Comparison of ENCODE assay signal across 12 cellular contexts in the genomic region with DNA sequence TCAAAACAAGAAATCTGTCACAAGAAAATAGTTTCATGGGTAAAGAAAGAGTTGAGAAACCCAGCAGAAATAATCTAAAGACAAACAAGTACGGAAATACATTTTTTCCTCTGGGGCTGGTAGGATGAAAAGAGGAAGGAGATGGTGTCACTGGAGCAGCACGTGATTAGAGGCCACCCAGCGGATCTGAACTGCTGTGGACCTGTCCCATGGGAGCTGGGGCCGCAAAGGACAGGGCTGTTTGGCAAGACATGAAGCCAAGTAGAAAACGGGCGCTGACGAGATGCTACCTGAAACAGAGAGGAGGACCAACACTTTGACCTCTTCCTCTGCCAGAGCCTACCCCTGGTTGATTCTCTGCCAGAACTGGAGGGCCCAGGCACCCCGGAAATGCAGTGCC.
"Had no signal": no experiment of that assay in that cellular context is flagged by ENCODE, and none has a peak within 500 bp of the region (broad histone marks: within the 10 kb centered on the region; RNA-seq: fewer than 3 reads in every experiment).

No MANE protein-coding gene starts in this region.

- ATAC-seq: activated CD4-positive, alpha-beta T cell treated with anti-CD3 and anti-CD28 coated beads for 36 hours; activated CD8-positive, alpha-beta T cell treated with anti-CD3 and anti-CD28 coated beads, Interleukin-2, amount 10 ng/mL, durations not matched to agents 7 days and 5 days; esophagus mucosa; stimulated activated memory B cell treated with anti-CD40 and anti-IgM and Interleukin-4, amounts not matched to agents 10 μg/mL and 1 μg/mL and 100 μg/mL, for 72 hours had no signal

- H3K36me3 ChIP-seq: tibial nerve, WERI-Rb-1 had no signal

- H3K27ac Mint-ChIP-seq: activated CD4-positive, alpha-beta T cell treated with anti-CD3 and anti-CD28 coated beads for 36 hours; activated CD8-positive, alpha-beta T cell treated with anti-CD3 and anti-CD28 coated beads, Interleukin-2, amount 10 ng/mL, durations not matched to agents 7 days and 5 days; activated naive CD4-positive, alpha-beta T cell treated with anti-CD3 and anti-CD28 coated beads for 36 hours; stimulated activated memory B cell treated with anti-CD40 and anti-IgM and Interleukin-4, amounts not matched to agents 10 μg/mL and 1 μg/mL and 100 μg/mL, for 72 hours had no signal

- H3K4me3 ChIP-seq: smooth muscle cell, tibial nerve had no signal

- DNase-seq: activated CD4-positive, alpha-beta T cell treated with anti-CD3 and anti-CD28 coated beads for 36 hours; activated CD8-positive, alpha-beta memory T cell treated with anti-CD3 and anti-CD28 coated beads, Interleukin-2, amount 50 U/mL, for 48 hours; activated CD8-positive, alpha-beta T cell treated with anti-CD3 and anti-CD28 coated beads, Interleukin-2, amount 10 ng/mL, durations not matched to agents 7 days and 5 days; activated naive CD4-positive, alpha-beta T cell treated with anti-CD3 and anti-CD28 coated beads for 36 hours; islet precursor cell; T-helper 9 cell; WERI-Rb-1 had no signal

- H3K9ac ChIP-seq: parathyroid adenoma had no signal

- H3K4me2 ChIP-seq: smooth muscle cell had no signal

- H3K27me3 Mint-ChIP-seq: stimulated activated memory B cell treated with anti-CD40 and anti-IgM and Interleukin-4, amounts not matched to agents 10 μg/mL and 1 μg/mL and 100 μg/mL, for 72 hours had no signal

- H3K4me1 Mint-ChIP-seq: activated CD4-positive, alpha-beta T cell treated with anti-CD3 and anti-CD28 coated beads for 36 hours; stimulated activated memory B cell treated with anti-CD40 and anti-IgM and Interleukin-4, amounts not matched to agents 10 μg/mL and 1 μg/mL and 100 μg/mL, for 72 hours had no signal

- H3K4me1 ChIP-seq: parathyroid adenoma, tibial nerve had no signal

- H3K27me3 ChIP-seq: tibial nerve had no signal

- H3K9me3 ChIP-seq: tibial nerve had no signal

- H3K27ac ChIP-seq: parathyroid adenoma, tibial nerve, WERI-Rb-1 had no signal

- H3K9me3 Mint-ChIP-seq: activated naive CD4-positive, alpha-beta T cell treated with anti-CD3 and anti-CD28 coated beads for 36 hours had no signal

- H3K79me2 ChIP-seq: parathyroid adenoma had no signal

- H3K36me3 Mint-ChIP-seq: stimulated activated memory B cell treated with anti-CD40 and anti-IgM and Interleukin-4, amounts not matched to agents 10 μg/mL and 1 μg/mL and 100 μg/mL, for 72 hours had no signal

- H3K4me3 Mint-ChIP-seq: activated CD4-positive, alpha-beta T cell treated with anti-CD3 and anti-CD28 coated beads for 36 hours; activated CD8-positive, alpha-beta T cell treated with anti-CD3 and anti-CD28 coated beads, Interleukin-2, amount 10 ng/mL, durations not matched to agents 7 days and 5 days; activated naive CD4-positive, alpha-beta T cell treated with anti-CD3 and anti-CD28 coated beads for 36 hours; stimulated activated memory B cell treated with anti-CD40 and anti-IgM and Interleukin-4, amounts not matched to agents 10 μg/mL and 1 μg/mL and 100 μg/mL, for 72 hours had no signal
